8 cellular contexts compared by ENCODE assay signal in genomic region chr17:32142038-32142856, GRCh38.
DNase-seq lines count a peak whose midpoint lies in the region; ATAC-seq and TF ChIP-seq lines count a peak whose summit lies in the region.

Gene RHOT1, plus strand, starts transcription at chr17:32142502. Its CDS starts 191 bp downstream, at chr17:32142693.

- H3K27ac ChIP-seq in ACC112 (ENCODE audit: low read depth, low read length), result peak within 1 kb of the TSS; percentile 87

- DNase-seq in NCI-H2196 treated with DMSO at 0.1 percent for 48 hours (lab: John Stamatoyannopoulos, UW; ENCODE audit: unreplicated experiment) (peak; percentile 26), cerebellar cortex (ENCODE audit: low spot score) (peak; percentile 84), kidney tubule cell (ENCODE audit: low spot score) (peak; percentile 92)
- peak; percentile 46 for DNase-seq in activated CD4-positive, CD25-positive, alpha-beta regulatory T cell treated with anti-CD3 and anti-CD28 coated beads, Interleukin-2, amount 50 U/mL, for 16 hours (ENCODE audit: low read depth, low spot score)
- peak; percentile 30 to 66 (median 62) for DNase-seq in stimulated activated CD4-positive, alpha-beta T cell treated with anti-CD3 and anti-CD28 coated beads, Interleukin-1b, Interleukin-23, amount 100 ng/mL, for 24 hours (ENCODE audit: low read depth in 4 of 4, low spot score in 1 of 4)

- peaks cover 7% of the 10 kb centered on the region for H3K4me1 ChIP-seq in ACC112 (ENCODE audit: control insufficient read depth, insufficient read depth, low read length, unreplicated experiment)

- H3K4me3 ChIP-seq in ACC112 (ENCODE audit: low read depth, low read length), result peak within 1 kb of the TSS; percentile 94

- peak within 1 kb of the TSS; percentile 93 for H2AFZ ChIP-seq in ACC112 (ENCODE audit: low read length, unreplicated experiment)

- H3K27me3 ChIP-seq in ACC112 (ENCODE audit: insufficient read depth, low read length), result no peaks in the 10 kb centered on the region

- H3K36me3 ChIP-seq in ACC112 (ENCODE audit: insufficient read depth, low read length), result no peaks in the 10 kb centered on the region

- peak; percentile 71 for ATAC-seq in HG03097 (IDR thresholded peaks at IDR 0.05; ENCODE audit: low FRiP score, unreplicated experiment)

- peak; percentile 61 for TF ChIP-seq POLR2A in GM18526 (IDR thresholded peaks at IDR 0.05; ENCODE audit: extremely low read depth, insufficient read length)

- H3K79me2 ChIP-seq in ACC112 (ENCODE audit: control insufficient read depth, insufficient read depth, low read length, unreplicated experiment), result peaks cover 29% of the 10 kb centered on the region

Comparison
In these comparisons a context has a peak if more than half of its experiments do, and no peak if none do; other contexts are left out.
1. Peak in every context shown above with its lines: DNase-seq, ATAC-seq, H3K4me3 ChIP-seq and H3K27ac ChIP-seq.
2. DNase-seq: peak in every context shown above with its lines; median percentile 92 in kidney tubule cell; 84 in cerebellar cortex; 62 in stimulated activated CD4-positive, alpha-beta T cell treated with anti-CD3 and anti-CD28 coated beads, Interleukin-1b, Interleukin-23, amount 100 ng/mL, for 24 hours; 46 in activated CD4-positive, CD25-positive, alpha-beta regulatory T cell treated with anti-CD3 and anti-CD28 coated beads, Interleukin-2, amount 50 U/mL, for 16 hours; 26 in NCI-H2196 treated with DMSO at 0.1 percent for 48 hours.